In the genomic region with DNA sequence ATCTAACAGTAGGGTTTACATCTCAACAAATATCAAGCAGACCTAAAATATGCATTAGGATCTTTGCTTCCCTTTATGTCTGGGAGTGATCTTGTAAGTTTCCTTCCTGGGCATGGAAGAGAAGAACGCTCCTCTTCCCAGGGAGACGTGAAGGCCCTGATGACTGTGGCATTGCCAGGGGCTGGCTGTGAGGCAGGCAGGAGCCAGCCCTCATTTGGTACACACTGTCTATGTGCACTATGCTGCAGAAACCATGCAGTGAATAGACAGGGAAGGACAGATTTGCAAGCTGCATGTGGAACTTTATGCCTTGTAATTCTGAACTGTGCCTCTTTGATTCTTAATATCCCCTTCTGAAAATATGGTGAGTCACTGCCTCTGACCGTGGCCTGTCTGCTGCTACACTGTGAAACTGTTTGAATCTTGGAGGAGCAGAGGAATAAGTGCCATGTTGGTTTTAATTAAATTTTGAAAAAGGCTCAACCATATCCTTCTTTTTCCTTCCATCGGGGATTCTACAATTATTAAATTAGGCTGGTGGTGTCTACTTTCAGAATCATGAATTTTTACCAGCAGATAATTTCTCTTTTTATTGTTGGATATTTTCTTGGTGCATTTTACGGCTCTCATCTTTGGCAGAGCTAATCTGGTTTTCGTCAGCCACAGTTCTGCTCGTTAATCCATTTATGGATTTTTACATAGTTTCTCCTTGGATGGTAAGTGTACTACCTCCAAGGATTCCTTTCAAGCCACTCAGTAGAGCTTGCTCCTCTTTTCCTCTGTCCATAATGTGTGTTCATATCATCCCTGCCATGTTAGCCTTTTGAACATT, we compare ENCODE assay signal across 26 cellular contexts.
DNase-seq lines count a peak whose midpoint lies in the region; ATAC-seq and TF ChIP-seq lines count a peak whose summit lies in the region.
"Had no signal": no experiment of that assay in that cellular context is flagged by ENCODE, and none has a peak within 500 bp of the region (broad histone marks: within the 10 kb centered on the region; RNA-seq: fewer than 3 reads in every experiment).

No MANE protein-coding gene starts in this region.

- H3K36me3 ChIP-seq in mesodermal cell (ENCODE audit: control insufficient read depth, insufficient read depth, low read length) (no peaks in the 10 kb centered on the region), aorta (ENCODE audit: control insufficient read depth in 1 of 2, insufficient read depth in 2 of 2, low read length in 1 of 2) (no peaks in the 10 kb centered on the region)
- H3K36me3 ChIP-seq: Peyer's patch, SJSA1, thoracic aorta had no signal

- WGBS in mesodermal cell (ENCODE audit: insufficient coverage in 2 of 2), 2 experiments = 86 to 89% methylated on average over 3 to 4 of the region's 7 CpGs
- 72 to 76% methylated on average over 7 of the region's 7 CpGs for WGBS in aorta, 2 donors

- no peaks in the 10 kb centered on the region for H3K4me1 Mint-ChIP-seq in osteocyte (ENCODE audit: unreplicated experiment)

- H3K4me3 ChIP-seq in mesodermal cell (ENCODE audit: extremely low read depth, insufficient read depth, low read length, poor library complexity, severe bottlenecking) = no peak overlapping the region
- H3K4me3 ChIP-seq in aorta (ENCODE audit: low read length in 2 of 2) = no peak overlapping the region
- H3K4me3 ChIP-seq: Peyer's patch, SJSA1, thoracic aorta had no signal

- H3K9me3 Mint-ChIP-seq in osteocyte (ENCODE audit: unreplicated experiment) = peaks cover 7% of the 10 kb centered on the region
- H3K9me3 Mint-ChIP-seq: memory B cell had no signal

- H3K4me1 ChIP-seq in mesodermal cell (ENCODE audit: control insufficient read depth, insufficient read depth, low read length, poor library complexity, severe bottlenecking) (no peaks in the 10 kb centered on the region), aorta (ENCODE audit: control insufficient read depth in 1 of 2, insufficient read depth in 2 of 2, low read length in 2 of 2) (no peaks in the 10 kb centered on the region)
- H3K4me1 ChIP-seq: Peyer's patch, SJSA1 had no signal

- no peaks in the 10 kb centered on the region for H3K36me3 Mint-ChIP-seq in osteocyte (ENCODE audit: unreplicated experiment)
- H3K36me3 Mint-ChIP-seq: IgD-negative memory B cell; memory B cell; stimulated activated naive B cell treated with anti-CD40 and anti-IgM and Interleukin-4, amounts not matched to agents 10 μg/mL and 1 μg/mL and 100 μg/mL, for 72 hours had no signal

- no peak for TF ChIP-seq CTCF in osteocyte (IDR thresholded peaks at IDR 0.05)

- no peaks in the 10 kb centered on the region for H3K27me3 ChIP-seq in aorta (ENCODE audit: control insufficient read depth in 1 of 2, insufficient read depth in 2 of 2, low read length in 1 of 2)
- H3K27me3 ChIP-seq: Peyer's patch, SJSA1 had no signal

- ATAC-seq in HG03439 (IDR thresholded peaks at IDR 0.05; ENCODE audit: unreplicated experiment) (no peak), aorta (ENCODE audit: low FRiP score) (no peak)
- ATAC-seq: left cardiac atrium; naive thymus-derived CD4-positive, alpha-beta T cell; stimulated activated naive B cell treated with anti-CD40 and anti-IgM and Interleukin-4, amounts not matched to agents 10 μg/mL and 1 μg/mL and 100 μg/mL, for 72 hours had no signal

- H3K4me3 Mint-ChIP-seq in osteocyte (ENCODE audit: unreplicated experiment) = no peak overlapping the region
- H3K4me3 Mint-ChIP-seq: HFFc6; IgD-negative memory B cell; memory B cell; naive thymus-derived CD4-positive, alpha-beta T cell; stimulated activated naive B cell treated with anti-CD40 and anti-IgM and Interleukin-4, amounts not matched to agents 10 μg/mL and 1 μg/mL and 100 μg/mL, for 72 hours; T-helper 1 cell treated with Interleukin-12 subunit alpha and Interleukin-12 subunit beta and Interleukin-4 antibody, amounts not matched to agents 30 μg/mL and 1 μg/mL, for 36 hours had no signal

- peaks cover 5% of the 10 kb centered on the region for H3K9me3 ChIP-seq in mesodermal cell (ENCODE audit: control insufficient read depth, low read length)
- H3K9me3 ChIP-seq in aorta (ENCODE audit: control insufficient read depth, low read length) = no peaks in the 10 kb centered on the region
- H3K9me3 ChIP-seq: SJSA1, thoracic aorta had no signal

- H3K27ac ChIP-seq in mesodermal cell (ENCODE audit: low read depth, low read length, severe bottlenecking) = peak overlapping the region; percentile 26
- no peak overlapping the region for H3K27ac ChIP-seq in aorta (ENCODE audit: low read depth in 1 of 2, low read length in 2 of 2)
- H3K27ac ChIP-seq: C4-2B, Peyer's patch, SJSA1, thoracic aorta had no signal

- H3K27me3 Mint-ChIP-seq in osteocyte (ENCODE audit: unreplicated experiment) = no peaks in the 10 kb centered on the region

- H3K27ac Mint-ChIP-seq in osteocyte (ENCODE audit: unreplicated experiment) = no peak overlapping the region
- H3K27ac Mint-ChIP-seq: HFFc6; IgD-negative memory B cell; memory B cell; stimulated activated naive B cell treated with anti-CD40 and anti-IgM and Interleukin-4, amounts not matched to agents 10 μg/mL and 1 μg/mL and 100 μg/mL, for 72 hours; T-helper 1 cell treated with Interleukin-12 subunit alpha and Interleukin-12 subunit beta and Interleukin-4 antibody, amounts not matched to agents 30 μg/mL and 1 μg/mL, for 36 hours had no signal

- DNase-seq in COLO829 (ENCODE audit: low spot score) = peak; percentile 61
- peak; percentile 23 for DNase-seq in M059J (ENCODE audit: low read depth)
- peak; percentile 67 for DNase-seq in cerebellar cortex (ENCODE audit: low spot score)
- DNase-seq in osteocyte (ENCODE audit: extremely low spot score, unreplicated experiment) = no peak
- no peak for DNase-seq in aorta
- DNase-seq in stimulated activated CD4-positive, alpha-beta T cell treated with anti-CD3 and anti-CD28 coated beads, Interleukin-2, amount 100 ng/mL, for 48 hours = no peak
- DNase-seq: activated CD4-positive, alpha-beta T cell treated with anti-CD3 and anti-CD28 coated beads for 48 hours; activated naive CD4-positive, alpha-beta T cell treated with Interleukin-2 at 50 U/mL for 16 hours; activated T-cell treated with anti-CD3 and anti-CD28 coated beads, Interleukin-2, amount 50 U/mL, for 48 hours; HFFc6; left cardiac atrium; naive thymus-derived CD4-positive, alpha-beta T cell; NCI-H1436; NCI-H510A treated with DMSO at 0.1 percent for 48 hours; nucleus accumbens; Peyer's patch; stimulated activated CD4-positive, alpha-beta T cell treated with anti-CD3 and anti-CD28 coated beads, Interleukin-4, amount 100 ng/mL, for 24 hours; stimulated activated naive B cell treated with anti-CD40 and anti-IgM and Interleukin-4, amounts not matched to agents 10 μg/mL and 1 μg/mL and 100 μg/mL, for 72 hours had no signal

- intact Hi-C loops in aorta (cut with DNase I) = no loop called here

Comparison
In these comparisons a context has a peak if more than half of its experiments do, and no peak if none do; other contexts are left out.
1. DNase-seq: peak in COLO829 (single experiment), M059J (single experiment) and cerebellar cortex (single experiment); none in osteocyte (single experiment), aorta (0 of 2) and stimulated activated CD4-positive, alpha-beta T cell treated with anti-CD3 and anti-CD28 coated beads, Interleukin-2, amount 100 ng/mL, for 48 hours (0 of 2).